In the genomic region with DNA sequence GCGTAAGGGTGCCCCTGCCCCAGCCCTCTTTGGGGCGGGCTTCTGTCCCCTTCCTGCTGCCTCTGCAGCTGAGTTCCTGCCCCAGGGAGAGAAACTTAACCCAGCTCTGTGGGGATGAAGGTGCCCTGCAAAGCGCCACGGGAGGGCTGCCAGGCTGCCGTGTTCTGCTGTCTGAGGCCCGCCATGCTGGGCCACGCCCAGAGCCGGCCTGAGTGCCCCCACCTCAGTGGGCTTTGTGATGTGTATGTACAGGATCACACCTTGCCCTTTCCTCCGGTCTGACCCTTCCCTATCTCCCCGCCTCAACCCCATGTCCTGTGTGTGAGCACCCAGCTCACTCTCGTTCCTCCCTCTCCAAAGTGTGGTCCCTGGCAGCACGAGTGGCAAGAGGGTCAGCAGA, we compare ENCODE assay signal across 34 cellular contexts. TPM values are rescaled to one million over a fixed set of nuclear protein-coding genes. Genes with fewer than 3 reads are reported as not detected.
"Had no signal": no experiment of that assay in that cellular context is flagged by ENCODE, and none has a peak within 500 bp of the region (broad histone marks: within the 10 kb centered on the region; RNA-seq: fewer than 3 reads in every experiment).

No MANE protein-coding gene starts in this region.

- H3K27ac Mint-ChIP-seq: mesothelial cell of epicardium, nephron, neural progenitor cell had no signal

- H3K4me1 Mint-ChIP-seq: nephron had no signal

- FAIRE-seq: colon, islet of Langerhans had no signal

- H3K36me3 Mint-ChIP-seq: mesothelial cell of epicardium; naive thymus-derived CD4-positive, alpha-beta T cell; neural progenitor cell had no signal

- H3K9me3 ChIP-seq: esophagus muscularis mucosa, gastroesophageal sphincter, heart left ventricle, ovary, thoracic aorta, tibial nerve, upper lobe of left lung had no signal

- H3K4me1 ChIP-seq: esophagus muscularis mucosa, foreskin keratinocyte, gastroesophageal sphincter, neural progenitor cell, tibial nerve had no signal

- H3K9ac ChIP-seq: neural progenitor cell had no signal

- DNase-seq: central memory CD4-positive, alpha-beta T cell; dorsolateral prefrontal cortex; effector CD4-positive, alpha-beta T cell; foreskin keratinocyte; hippocampal formation; kidney glomerular epithelial cell; mesenchymal stem cell; naive thymus-derived CD4-positive, alpha-beta T cell; nucleus accumbens; stimulated activated CD4-positive, alpha-beta T cell treated with anti-CD3 and anti-CD28 coated beads, Interleukin-12 subunit alpha, Interleukin-12 subunit beta, amount 100 ng/mL, for 4 hours; stimulated activated CD4-positive, alpha-beta T cell treated with anti-CD3 and anti-CD28 coated beads, Interleukin-1b, Interleukin-23, amount 100 ng/mL, for 48 hours; stimulated activated CD4-positive, alpha-beta T cell treated with anti-CD3 and anti-CD28 coated beads, Interleukin-4, amount 100 ng/mL, for 1 hour; stimulated activated CD8-positive, alpha-beta memory T cell treated with anti-CD3 and anti-CD28 coated beads, Interleukin-4, amount 100 ng/mL, for 48 hours; stimulated activated naive CD8-positive, alpha-beta T cell treated with anti-CD3 and anti-CD28 coated beads, Interleukin-15, Interleukin-2, amounts not matched to agents 100 U/mL and 50 U/mL, for 24 hours; upper lobe of left lung had no signal

- H3K4me3 Mint-ChIP-seq: mesothelial cell of epicardium; naive thymus-derived CD4-positive, alpha-beta T cell; nephron; neural progenitor cell had no signal

- H3K27ac ChIP-seq: dorsolateral prefrontal cortex, epithelial cell of prostate, esophagus muscularis mucosa, foreskin keratinocyte, gastroesophageal sphincter, heart left ventricle, neural progenitor cell, ovary, thoracic aorta, tibial nerve, upper lobe of left lung had no signal

- H3K9me3 Mint-ChIP-seq: mesothelial cell of epicardium; naive thymus-derived CD4-positive, alpha-beta T cell; nephron; neural progenitor cell had no signal

- ATAC-seq: foreskin keratinocyte; gastroesophageal sphincter; heart left ventricle; naive thymus-derived CD4-positive, alpha-beta T cell; sciatic nerve; stimulated activated naive CD8-positive, alpha-beta T cell treated with anti-CD3 and anti-CD28 coated beads, Interleukin-15, Interleukin-2, amounts not matched to agents 100 U/mL and 50 U/mL, for 24 hours had no signal

- H3K36me3 ChIP-seq: neural progenitor cell, ovary, thoracic aorta had no signal

- H3K4me3 ChIP-seq: dorsolateral prefrontal cortex, esophagus muscularis mucosa, gastroesophageal sphincter, heart left ventricle, neural progenitor cell, ovary, smooth muscle cell, thoracic aorta, tibial nerve, upper lobe of left lung had no signal

RNA-seq across cellular contexts. Expression of a gene that starts 33.9 kb away (rescaled TPM):
- total RNA-seq: cerebellum; esophagus muscularis mucosa; fibroblast of lung; foreskin keratinocyte; gastroesophageal sphincter; heart left ventricle; lung microvascular endothelial cell; mucosa of gallbladder; naive thymus-derived CD4-positive, alpha-beta T cell; ovary; sciatic nerve; smooth muscle cell; upper lobe of left lung had no signal
- polyA plus RNA-seq: fibroblast of lung; foreskin keratinocyte; heart left ventricle; liver; naive thymus-derived CD4-positive, alpha-beta T cell; ovary; smooth muscle cell had no signal

RNA-seq across cellular contexts. Expression of a gene that starts 58.4 kb away (rescaled TPM):
- total RNA-seq: cerebellum, esophagus muscularis mucosa, foreskin keratinocyte, gastroesophageal sphincter, heart left ventricle, lung microvascular endothelial cell, mesothelial cell of epicardium, thoracic aorta, tibial nerve had no signal
- polyA plus RNA-seq: fibroblast of lung; foreskin keratinocyte; heart left ventricle; naive thymus-derived CD4-positive, alpha-beta T cell; smooth muscle cell had no signal
